Comparison of ENCODE assay signal across 11 cellular contexts in the genomic region with DNA sequence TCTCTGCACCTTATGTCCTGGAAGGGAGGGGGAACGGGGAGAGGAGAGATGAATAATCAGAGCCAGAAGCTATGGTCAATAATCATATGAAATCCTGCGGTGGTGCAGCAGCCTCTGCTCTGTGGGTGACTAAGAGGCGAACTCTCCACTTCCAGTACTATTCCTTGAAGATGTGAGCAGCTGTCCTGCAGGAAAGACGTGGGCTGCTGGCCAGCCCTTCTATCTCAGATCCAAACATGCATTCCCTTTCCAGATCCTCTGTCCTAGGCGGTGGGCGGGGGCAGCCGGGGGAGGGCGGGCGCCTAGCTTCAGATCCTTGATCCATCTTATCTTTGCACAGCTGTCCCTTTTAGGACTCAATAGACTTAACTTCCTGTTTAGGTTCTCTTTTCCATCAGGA. TPM values are rescaled to one million over a fixed set of nuclear protein-coding genes. Genes with fewer than 3 reads are reported as not detected.
DNase-seq lines count a peak whose midpoint lies in the region; ATAC-seq, FAIRE-seq and TF ChIP-seq lines count a peak whose summit lies in the region.
"Had no signal": no experiment of that assay in that cellular context is flagged by ENCODE, and none has a peak within 500 bp of the region (broad histone marks: within the 10 kb centered on the region; RNA-seq: fewer than 3 reads in every experiment).

No MANE protein-coding gene starts in this region.

- H3K36me3 ChIP-seq in pancreas = no peaks in the 10 kb centered on the region

- no peaks in the 10 kb centered on the region for H3K4me1 ChIP-seq in pancreas
- H3K4me1 ChIP-seq: parathyroid adenoma had no signal

- DNase-seq in ELF-1 (ENCODE audit: low read depth, low spot score) (peak; percentile 58), RPMI7951 (ENCODE audit: low read depth) (peak; percentile 65), foreskin melanocyte (peak; percentile 10), pancreas (peak in 4 of 6 donors; percentile 4 to 26 (median 15)), RKO (ENCODE audit: low spot score) (no peak), pons (ENCODE audit: low spot score) (no peak), ACHN (no peak)
- DNase-seq: NCI-H1105 treated with DMSO at 0.1 percent for 48 hours; stimulated activated naive CD8-positive, alpha-beta T cell treated with anti-CD3 and anti-CD28 coated beads, Interleukin-15, amount 100 ng/mL, for 72 hours had no signal

- peak in 3 of 4 donors; percentile 36 to 70 (median 61) for ATAC-seq in pancreas
- ATAC-seq in GM21737 (IDR thresholded peaks at IDR 0.05; ENCODE audit: unreplicated experiment) = no peak
- ATAC-seq: stimulated activated naive CD8-positive, alpha-beta T cell treated with anti-CD3 and anti-CD28 coated beads, Interleukin-15, amount 100 ng/mL, for 72 hours had no signal

- FAIRE-seq in pancreas (lab: Jason Lieb, UNC) = no peak

- in situ Hi-C loops in ACHN (cut with HindIII; ENCODE audit: low pct_ligation_motif_present, low pct_unique_long_range_greater_than_20kb, low sequenced_read_pairs) = no loop called here

- H3K27me3 ChIP-seq in pancreas = no peaks in the 10 kb centered on the region

- intact Hi-C loops in pancreas (cut with DNase I) = no loop called here

- no peak overlapping the region for H3K27ac ChIP-seq in pancreas
- H3K27ac ChIP-seq: parathyroid adenoma had no signal

- TF ChIP-seq CTCF in pancreas (IDR thresholded peaks at IDR 0.05) = no peak

- 15 to 22% methylated on average over 9 of the region's 9 CpGs for WGBS in pancreas, 2 donors

- H3K9me3 ChIP-seq in pancreas = no peaks in the 10 kb centered on the region

- H3K4me3 ChIP-seq in pancreas = no peak overlapping the region

RNA-seq across cellular contexts. Expression of gene SPINK2, which starts 34.5 kb away (rescaled TPM):
- total RNA-seq in RPMI7951 (2014; rRNA removed; shearing (Covaris generic)) = not detected in 2 replicates
- under 1 TPM in 1 of 6 donors, not detected in 5; 0.49 TPM for total RNA-seq in pancreas
- polyA plus RNA-seq in pancreas = under 1 TPM in 1 of 2 donors, not detected in 1; 0.63 TPM

Comparison
In these comparisons a context has a peak if more than half of its experiments do, and no peak if none do; other contexts are left out.
1. DNase-seq: peak in ELF-1 (single experiment), RPMI7951 (single experiment), foreskin melanocyte (single experiment) and pancreas (4 of 6); none in RKO (single experiment), pons (single experiment) and ACHN (single experiment).